ENCODE assay signal across 8 cellular contexts in the genomic region with DNA sequence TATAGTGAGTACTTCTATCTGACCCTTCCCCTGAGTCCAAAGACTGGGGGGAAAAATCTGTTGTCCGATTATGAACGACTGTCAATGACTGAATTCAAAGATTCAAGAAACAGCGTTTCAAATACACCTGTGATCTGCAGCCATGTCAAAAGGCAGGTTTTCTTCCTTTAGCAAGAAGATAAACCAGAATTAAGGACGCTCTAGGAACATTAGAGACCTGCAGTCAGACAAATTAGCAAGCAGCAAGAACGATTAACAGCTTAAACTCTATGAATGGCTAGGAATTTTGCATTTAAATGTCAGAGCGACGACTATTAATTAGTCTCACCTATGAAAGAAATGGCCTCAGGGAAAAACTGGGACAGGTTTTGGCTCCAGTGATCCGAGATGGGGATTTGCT. TPM values are rescaled to one million over a fixed set of nuclear protein-coding genes. Genes with fewer than 3 reads are reported as not detected.
DNase-seq lines count a peak whose midpoint lies in the region; ATAC-seq and TF ChIP-seq lines count a peak whose summit lies in the region.

No MANE protein-coding gene starts in this region.

- no peak for TF ChIP-seq EP300 in ovary (IDR thresholded peaks at IDR 0.05)

- peaks cover 68% of the 10 kb centered on the region for H3K79me2 ChIP-seq in PC-9 (ENCODE audit: low read depth)

- no peaks in the 10 kb centered on the region for H3K27me3 ChIP-seq in PC-9 (ENCODE audit: insufficient read depth, low read depth)
- no peaks in the 10 kb centered on the region for H3K27me3 ChIP-seq in esophagus (ENCODE audit: control insufficient read depth in 1 of 2, insufficient read depth in 2 of 2, low read length in 2 of 2)
- H3K27me3 ChIP-seq in ovary: no peaks in the 10 kb centered on the region

- CTCF ChIA-PET in Calu3 (lab: Charles Lee): interaction anchor here (1.2 to 2.2 kb wide), 2 partner anchors 113 to 287 kb away, joined by 3 to 7 read pairs; no protein-coding TSS in a partner anchor
- CTCF ChIA-PET in PC-9 (lab: Charles Lee): no interaction called here

- H3K27me3 Mint-ChIP-seq in Calu3 (ENCODE audit: unreplicated experiment): no peaks in the 10 kb centered on the region

- H3K36me3 Mint-ChIP-seq in Calu3 (ENCODE audit: insufficient read depth, unreplicated experiment): peaks cover 90% of the 10 kb centered on the region

- H3K9me3 Mint-ChIP-seq in Calu3 (ENCODE audit: low read depth, unreplicated experiment): no peaks in the 10 kb centered on the region

- BruUV-seq in Calu3 (replicated peaks; lab: Mats Ljungman, UMichigan) (no TSS peak), PC-9 (replicated peaks; lab: Mats Ljungman, UMichigan) (no TSS peak)

- H3K4me3 Mint-ChIP-seq in Calu3 (ENCODE audit: low read depth, unreplicated experiment): peak overlapping the region; percentile 90

- H3F3A ChIP-seq in PC-9 (ENCODE audit: insufficient read depth, low read depth): peaks cover 66% of the 10 kb centered on the region

- H3K36me3 ChIP-seq in PC-9 (ENCODE audit: low read depth) (peaks cover 37% of the 10 kb centered on the region), esophagus (ENCODE audit: control insufficient read depth in 2 of 2, insufficient read depth in 2 of 2, low read length in 1 of 2) (peaks cover 3 to 8% of the 10 kb centered on the region in 2 donors), ovary (no peaks in the 10 kb centered on the region)

- TF ChIP-seq CTCF in Calu3 (IDR thresholded peaks at IDR 0.05; ENCODE audit: unreplicated experiment): no peak
- no peak for TF ChIP-seq CTCF in PC-9 (conservative IDR thresholded peaks at IDR 0.05)
- no peak for TF ChIP-seq CTCF in ovary (IDR thresholded peaks at IDR 0.05)

- H3K4me1 Mint-ChIP-seq in Calu3 (ENCODE audit: low read depth, unreplicated experiment): peaks cover 43% of the 10 kb centered on the region

- POLR2A ChIA-PET in PC-9 (lab: Charles Lee; ENCODE audit: unreplicated experiment): no interaction called here

- H3K9me3 ChIP-seq in PC-9 (ENCODE audit: insufficient read depth, low read depth): no peaks in the 10 kb centered on the region
- H3K9me3 ChIP-seq in esophagus (ENCODE audit: control insufficient read depth in 2 of 2, insufficient read depth in 1 of 2, low read depth in 1 of 2, low read length in 1 of 2): no peaks in the 10 kb centered on the region
- H3K9me3 ChIP-seq in ovary: no peaks in the 10 kb centered on the region

- peaks cover 42% of the 10 kb centered on the region for H3K4me1 ChIP-seq in PC-9 (replicated peaks; ENCODE audit: insufficient read depth)
- peaks cover 6 to 11% of the 10 kb centered on the region in 2 donors for H3K4me1 ChIP-seq in esophagus (ENCODE audit: control insufficient read depth in 2 of 2, insufficient read depth in 2 of 2, low read length in 1 of 2)
- H3K4me1 ChIP-seq in ovary (ENCODE audit: insufficient read depth): peaks cover 3% of the 10 kb centered on the region

- peak overlapping the region; percentile 97 for H3K27ac Mint-ChIP-seq in Calu3 (ENCODE audit: unreplicated experiment)

- H4K20me1 ChIP-seq in PC-9 (ENCODE audit: insufficient read depth): peaks cover 37% of the 10 kb centered on the region

- H3K27ac ChIP-seq in PC-9 (peak overlapping the region; percentile 86), esophagus (ENCODE audit: low read depth in 2 of 2, low read length in 1 of 2) (peak overlapping the region; percentile 74 to 93), ovary (no peak overlapping the region)

- no peak for ATAC-seq in GM21717 (IDR thresholded peaks at IDR 0.05; ENCODE audit: unreplicated experiment)

- H3K4me3 ChIP-seq in PC-9: peak overlapping the region; percentile 77
- peak overlapping the region; percentile 84 to 89 for H3K4me3 ChIP-seq in esophagus (ENCODE audit: low read depth in 1 of 2, low read length in 2 of 2)
- H3K4me3 ChIP-seq in ovary: peak overlapping the region; percentile 71

- no peak for TF ChIP-seq POLR2A in ovary (IDR thresholded peaks at IDR 0.05)

- H2AFZ ChIP-seq in PC-9: no peak overlapping the region

- intact Hi-C loops in Calu3 (cut with micrococcal nuclease; ENCODE audit: unreplicated experiment) (loop anchor here (5.0 kb wide), 1 partner anchor 157 kb away; no protein-coding TSS in a partner anchor), PC-9 (cut with micrococcal nuclease; ENCODE audit: unreplicated experiment) (loop anchor here (5.0 kb wide), 1 partner anchor 67 kb away; no protein-coding TSS in a partner anchor), ovary (cut with DNase I) (loop anchor here in 1 of 4 donors (5.0 kb wide), 1 partner anchor 372 kb away; no protein-coding TSS in a partner anchor)

- WGBS in esophagus, 2 donors: 27 to 44% methylated on average over 8 of the region's 8 CpGs
- 65 to 85% (median 74%) methylated on average over 8 of the region's 8 CpGs for WGBS in ovary, 3 donors

- H3K9me2 ChIP-seq in PC-9 (ENCODE audit: insufficient read depth): no peaks in the 10 kb centered on the region

- DNase-seq in Calu3 (no peak), PC-9 (no peak), ovary (no peak), NAMALWA (ENCODE audit: low spot score) (no peak), AG20443 (ENCODE audit: low spot score) (no peak), amygdala (lab: John Stamatoyannopoulos, UW) (no peak)

- peak overlapping the region; percentile 76 for H3K4me2 ChIP-seq in PC-9

RNA-seq across cellular contexts. Expression of a gene that starts 2.0 kb away (rescaled TPM):
- 108 TPM in 2 replicates for total RNA-seq in Calu3 (2022)
- 14.1 and 18.3 TPM in 2 replicates for total RNA-seq in PC-9 (2021)
- 1 to 10 TPM; 3.8 to 9.2 TPM for polyA plus RNA-seq in esophagus
- total RNA-seq in ovary: 10 to 100 TPM; 10.8 to 34.4 (median 20.1) TPM
- polyA plus RNA-seq in ovary: 10 to 100 TPM; 20.6 to 35.5 TPM

Comparison
In these comparisons a context has a peak if more than half of its experiments do, and no peak if none do; other contexts are left out.
1. H3K27ac ChIP-seq: peak in PC-9 (single experiment) and esophagus (2 of 2); none in ovary (0 of 2).
2. Peak in every context shown above with its lines, with median percentiles within 50 percentile points of each other: H3K4me3 ChIP-seq.